16 cellular contexts compared by ENCODE assay signal in genomic region chr3:116102037-116102436, GRCh38.
DNase-seq lines count a peak whose midpoint lies in the region; ATAC-seq and TF ChIP-seq lines count a peak whose summit lies in the region.
"Had no signal": no experiment of that assay in that cellular context is flagged by ENCODE, and none has a peak within 500 bp of the region (broad histone marks: within the 10 kb centered on the region; RNA-seq: fewer than 3 reads in every experiment).

No MANE protein-coding gene starts in this region.

- H3K4me2 ChIP-seq in SK-N-SH (no peak overlapping the region), OCI-LY3 (ENCODE audit: low read length) (no peak overlapping the region), smooth muscle cell (no peak overlapping the region)

- H3F3A ChIP-seq in SK-N-SH (replicated peaks; ENCODE audit: insufficient read depth) (no peaks in the 10 kb centered on the region), smooth muscle cell (ENCODE audit: low read depth) (no peaks in the 10 kb centered on the region)

- no peaks in the 10 kb centered on the region for H3K9me2 ChIP-seq in SK-N-SH

- H3K79me2 ChIP-seq in SK-N-SH (ENCODE audit: insufficient read depth) = no peaks in the 10 kb centered on the region
- no peaks in the 10 kb centered on the region for H3K79me2 ChIP-seq in OCI-LY3 (ENCODE audit: low read length)
- no peaks in the 10 kb centered on the region for H3K79me2 ChIP-seq in smooth muscle cell (ENCODE audit: low read depth)

- H3K4me3 ChIP-seq in SK-N-SH (ENCODE audit: low read depth in 2 of 2, low read length in 1 of 2) (no peak overlapping the region), OCI-LY3 (ENCODE audit: low read length) (no peak overlapping the region), smooth muscle cell (no peak overlapping the region)
- H3K4me3 ChIP-seq: GM12878, HAP-1 had no signal

- no peaks in the 10 kb centered on the region for H3K9me3 ChIP-seq in SK-N-SH
- no peaks in the 10 kb centered on the region for H3K9me3 ChIP-seq in OCI-LY3 (ENCODE audit: insufficient read depth, low read length)
- no peaks in the 10 kb centered on the region for H3K9me3 ChIP-seq in smooth muscle cell (replicated peaks; ENCODE audit: low read depth)
- H3K9me3 ChIP-seq: HAP-1 had no signal

- POLR2A ChIA-PET in SK-N-SH (lab: Yijun Ruan, JAX) = no interaction called here

- TF ChIP-seq CTCF in SK-N-SH (IDR thresholded peaks at IDR 0.05) = peak; percentile 27; the same call in 1 of the 2 replicates
- TF ChIP-seq CTCF in OCI-LY3 (IDR thresholded peaks at IDR 0.05; ENCODE audit: low read depth, low read length) = 0 out of 2 replicates have a peak, but pooled peaks have one; percentile 10
- peak; percentile 12 for TF ChIP-seq CTCF in smooth muscle cell (IDR thresholded peaks at IDR 0.05; ENCODE audit: borderline replicate concordance, insufficient read depth, poor library complexity, severe bottlenecking)

- TF ChIP-seq RAD21 in SK-N-SH (IDR thresholded peaks at IDR 0.05; ENCODE audit: low read length) = peak; percentile 48

- H3K36me3 ChIP-seq in SK-N-SH (replicated peaks in 1 of 2; ENCODE audit: control insufficient read depth in 1 of 2, insufficient read depth in 2 of 2, low read length in 1 of 2) (no peaks in the 10 kb centered on the region), OCI-LY3 (replicated peaks; ENCODE audit: low read depth, low read length) (no peaks in the 10 kb centered on the region), smooth muscle cell (ENCODE audit: low read depth) (no peaks in the 10 kb centered on the region)
- H3K36me3 ChIP-seq: HAP-1 had no signal

- H3K4me1 ChIP-seq in SK-N-SH (ENCODE audit: control insufficient read depth in 1 of 2, insufficient read depth in 2 of 2, low read depth in 1 of 2, low read length in 1 of 2) (peaks cover 8 to 11% of the 10 kb centered on the region in 2 experiments; a peak in 3 of 4 replicates), OCI-LY3 (ENCODE audit: low read length) (peaks cover 3% of the 10 kb centered on the region; the same call in 1 of the 2 replicates), smooth muscle cell (ENCODE audit: low read depth) (peaks cover 7% of the 10 kb centered on the region)

- no peak for ATAC-seq in SK-N-SH treated with all-trans-retinoic acid at 6 μM for 48 hours
- ATAC-seq: GM12878, PC-3 had no signal

- CTCF ChIA-PET in SK-N-SH (lab: Yijun Ruan, JAX) = no interaction called here

- H3K27ac ChIP-seq in SK-N-SH (ENCODE audit: low read depth in 2 of 2, low read length in 1 of 2) (no peak overlapping the region), OCI-LY3 (ENCODE audit: low read length) (no peak overlapping the region), smooth muscle cell (ENCODE audit: low read depth) (no peak overlapping the region)

- no peaks in the 10 kb centered on the region for H3K27me3 ChIP-seq in SK-N-SH (ENCODE audit: insufficient read depth)
- no peaks in the 10 kb centered on the region for H3K27me3 ChIP-seq in OCI-LY3 (ENCODE audit: low read depth, low read length)
- no peaks in the 10 kb centered on the region for H3K27me3 ChIP-seq in smooth muscle cell (ENCODE audit: low read depth)

- no peak overlapping the region for H3K9ac ChIP-seq in SK-N-SH
- H3K9ac ChIP-seq in OCI-LY3 (ENCODE audit: low read length) = no peak overlapping the region
- H3K9ac ChIP-seq in smooth muscle cell (ENCODE audit: low read depth) = no peak overlapping the region

- TF ChIP-seq EP300 in SK-N-SH (IDR thresholded peaks at IDR 0.05; ENCODE audit: borderline replicate concordance in 1 of 2, low read depth in 1 of 2, low read length in 1 of 2) = no peak

- H2AFZ ChIP-seq in SK-N-SH (ENCODE audit: low read depth) (no peak overlapping the region), OCI-LY3 (ENCODE audit: low read depth, low read length) (no peak overlapping the region), smooth muscle cell (ENCODE audit: low read depth) (no peak overlapping the region)

- no peak for DNase-seq in SK-N-SH
- DNase-seq in fibroblast of peridontal ligament (ENCODE audit: extremely low read depth) = peak; percentile 7
- no peak for DNase-seq in smooth muscle cell (lab: John Stamatoyannopoulos, UW; ENCODE audit: unreplicated experiment)
- no peak for DNase-seq in head of caudate nucleus
- DNase-seq in NCI-H510A treated with DMSO at 0.1 percent for 48 hours (lab: John Stamatoyannopoulos, UW) = no peak
- no peak for DNase-seq in NCI-H2196 (lab: John Stamatoyannopoulos, UW; ENCODE audit: unreplicated experiment)
- DNase-seq: 8988T, MV-4-11, NCI-H1436, NCI-H2081 treated with DMSO at 0.1 percent for 48 hours, NCI-H345, PC-3 had no signal

- intact Hi-C loops in head of caudate nucleus (cut with DNase I) = no loop called here

- no peaks in the 10 kb centered on the region for H4K20me1 ChIP-seq in SK-N-SH (ENCODE audit: insufficient read depth)
- H4K20me1 ChIP-seq in OCI-LY3 (ENCODE audit: insufficient read depth, low read length) = no peaks in the 10 kb centered on the region
- H4K20me1 ChIP-seq in smooth muscle cell (ENCODE audit: low read depth) = no peaks in the 10 kb centered on the region

TF ChIP-seq in SK-N-SH, 30 proteins besides CTCF, POLR2A, EP300 and RAD21:
- TF ChIP-seq SMC3 (IDR thresholded peaks at IDR 0.05; ENCODE audit: low read depth, low read length) (peak; percentile 12; the same call in 1 of the 2 replicates), TAF1 (IDR thresholded peaks at IDR 0.05; ENCODE audit: borderline replicate concordance, low read depth, low read length) (no peak)

TF ChIP-seq in SK-N-SH treated with all-trans-retinoic acid at 6 μM for 48 hours, 23 proteins besides CTCF, POLR2A, EP300 and RAD21:
- no peak for TF ChIP-seq ARNTL (CRISPR knock-in tag; IDR thresholded peaks at IDR 0.05; ENCODE audit: borderline replicate concordance, low read depth)
- no peak for TF ChIP-seq OSR1 (CRISPR knock-in tag; IDR thresholded peaks at IDR 0.05)
- TF ChIP-seq CSDC2 (CRISPR knock-in tag; IDR thresholded peaks at IDR 0.05) = no peak
- no peak for TF ChIP-seq ZFP3 (CRISPR knock-in tag; IDR thresholded peaks at IDR 0.05)
- no peak for TF ChIP-seq ISL1 (CRISPR knock-in tag; IDR thresholded peaks at IDR 0.05)
- TF ChIP-seq CREB5 (CRISPR knock-in tag; IDR thresholded peaks at IDR 0.05; ENCODE audit: low read depth) = no peak
